ENCODE assay signal across 11 cellular contexts in the genomic region with DNA sequence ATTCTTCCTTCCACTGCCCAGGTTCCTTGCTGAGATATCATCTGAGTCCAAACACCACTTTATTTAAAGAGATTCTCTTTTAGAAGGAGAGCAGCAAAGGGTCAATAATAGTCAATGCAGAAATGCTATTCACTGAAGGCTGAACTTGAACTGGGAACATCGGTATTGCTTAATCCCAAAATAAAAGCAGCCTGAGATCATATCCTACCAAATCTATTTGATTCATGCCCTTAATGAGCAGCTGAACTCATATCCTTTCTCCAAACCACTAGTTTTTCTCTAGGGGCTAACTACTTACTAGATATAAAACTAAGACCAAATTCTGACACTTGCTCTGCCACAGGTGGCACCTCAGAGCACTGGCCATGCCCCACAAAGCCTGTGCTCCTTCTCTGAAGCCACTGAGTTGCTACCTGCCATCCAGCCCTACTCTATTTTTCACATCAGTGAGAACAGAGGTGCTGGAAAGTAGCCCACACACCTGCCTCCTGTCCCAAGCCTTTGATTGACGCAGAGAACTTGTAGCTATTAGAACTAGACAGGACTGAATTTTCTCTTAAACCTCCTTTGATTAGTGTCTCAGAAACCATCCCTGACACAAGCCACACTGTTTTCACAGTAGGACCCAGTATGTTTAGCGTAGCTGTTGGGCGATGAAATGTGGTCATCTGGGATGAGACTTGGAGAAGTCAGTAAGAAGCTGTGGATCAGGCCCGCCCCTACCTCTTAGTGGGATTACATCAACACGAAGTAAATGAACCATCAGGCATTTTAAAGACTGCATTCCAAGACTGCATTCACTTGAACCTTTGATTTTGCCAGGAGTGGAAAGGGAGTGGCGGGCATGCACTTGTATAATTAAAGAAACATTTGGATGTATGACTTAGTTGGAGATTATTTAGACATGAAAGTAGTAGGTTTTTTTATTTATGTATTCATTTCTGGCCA.
A peak's percentile ranks its signal among the peaks of the same experiment; 100 is the strongest.
DNase-seq lines count a peak whose midpoint lies in the region; TF ChIP-seq lines count a peak whose summit lies in the region.
"Had no signal": no experiment of that assay in that cellular context is flagged by ENCODE, and none has a peak within 500 bp of the region (broad histone marks: within the 10 kb centered on the region; RNA-seq: fewer than 3 reads in every experiment).

No MANE protein-coding gene starts in this region.

- no peaks in the 10 kb centered on the region for H3K27me3 ChIP-seq in spleen (replicated peaks in 1 of 7)
- H3K27me3 ChIP-seq: thyroid gland had no signal

- no peak for TF ChIP-seq POLR2A in spleen (IDR thresholded peaks at IDR 0.05)

- no peaks in the 10 kb centered on the region for H3K9me3 ChIP-seq in spleen
- H3K9me3 ChIP-seq: thyroid gland had no signal

- no peak overlapping the region for H3K4me3 ChIP-seq in spleen
- H3K4me3 ChIP-seq: thyroid gland had no signal

- peak; percentile 9 for DNase-seq in NCI-H82 (lab: John Stamatoyannopoulos, UW)
- DNase-seq in NCI-H82 treated with DMSO at 0.1 percent for 48 hours (lab: John Stamatoyannopoulos, UW; ENCODE audit: unreplicated experiment), result no peak
- peak; percentile 79 for DNase-seq in astrocyte of the hippocampus (ENCODE audit: low read depth, low spot score)
- peak; percentile 67 for DNase-seq in kidney tubule cell (ENCODE audit: low spot score)
- DNase-seq in spleen, result no peak
- no peak for DNase-seq in NCI-H2171 treated with DMSO at 0.1 percent for 48 hours (lab: John Stamatoyannopoulos, UW)
- DNase-seq in 8988T, result no peak
- DNase-seq in SW 1271 (lab: John Stamatoyannopoulos, UW), result no peak
- DNase-seq: activated effector memory CD4-positive, alpha-beta T cell treated with anti-CD3 and anti-CD28 coated beads, Interleukin-2, amount 50 U/mL, for 16 hours had no signal

- intact Hi-C loops in spleen (cut with DNase I; ENCODE audit: low total_unique reads), result no loop called here

- peaks cover 0 to 29% (median 9%) of the 10 kb centered on the region in 6 donors for H3K36me3 ChIP-seq in spleen
- H3K36me3 ChIP-seq: thyroid gland had no signal

- peaks cover 41 to 100% (median 91%) of the 10 kb centered on the region in 6 donors for H3K4me1 ChIP-seq in spleen

- 85 to 88% (median 87%) methylated on average over 7 of the region's 7 CpGs for WGBS in spleen, 5 donors

- no peak for TF ChIP-seq CTCF in spleen (IDR thresholded peaks at IDR 0.05 in 8 of 11, conservative IDR thresholded peaks at IDR 0.05 in 3 of 11)

- peak overlapping the region in 7 of 8 donors; percentile 0 to 84 (median 43) for H3K27ac ChIP-seq in spleen
- H3K27ac ChIP-seq: 22Rv1 had no signal

Comparison
In these comparisons a context has a peak if more than half of its experiments do, and no peak if none do; other contexts are left out.
1. DNase-seq: peak in NCI-H82 (single experiment), astrocyte of the hippocampus (single experiment) and kidney tubule cell (single experiment); none in NCI-H82 treated with DMSO at 0.1 percent for 48 hours (single experiment), spleen (single experiment), NCI-H2171 treated with DMSO at 0.1 percent for 48 hours (single experiment), 8988T (single experiment) and SW 1271 (0 of 2).